27 cellular contexts compared by ENCODE assay signal in genomic region chr5:2499917-2500316, GRCh38.
"Had no signal": no experiment of that assay in that cellular context is flagged by ENCODE, and none has a peak within 500 bp of the region (broad histone marks: within the 10 kb centered on the region; RNA-seq: fewer than 3 reads in every experiment).

No MANE protein-coding gene starts in this region.

- H3K36me3 ChIP-seq: colonic mucosa, esophagus muscularis mucosa, esophagus squamous epithelium, gastrocnemius medialis, gastroesophageal sphincter, heart left ventricle, heart right ventricle had no signal

- ATAC-seq: effector memory CD8-positive, alpha-beta T cell; esophagus mucosa; foreskin keratinocyte; gastrocnemius medialis; gastroesophageal sphincter; heart left ventricle; heart right ventricle had no signal

- H3K9me3 ChIP-seq: colonic mucosa had no signal

- H3K27ac ChIP-seq: colonic mucosa, coronary artery, dorsolateral prefrontal cortex, epithelial cell of prostate, esophagus muscularis mucosa, esophagus squamous epithelium, foreskin keratinocyte, gastrocnemius medialis, gastroesophageal sphincter, heart left ventricle, heart right ventricle had no signal

- H3K4me1 ChIP-seq: colonic mucosa, esophagus muscularis mucosa, esophagus squamous epithelium, foreskin keratinocyte, gastrocnemius medialis, gastroesophageal sphincter, heart left ventricle, heart right ventricle had no signal

- H3K4me3 ChIP-seq: colonic mucosa, coronary artery, dorsolateral prefrontal cortex, esophagus muscularis mucosa, esophagus squamous epithelium, gastrocnemius medialis, gastroesophageal sphincter, heart left ventricle, heart right ventricle had no signal

- DNase-seq: colonic mucosa; cortex of kidney; dermis blood vessel endothelial cell; dorsolateral prefrontal cortex; effector CD4-positive, alpha-beta T cell; effector CD8-positive, alpha-beta T cell; effector memory CD4-positive, alpha-beta T cell; effector memory CD8-positive, alpha-beta T cell; endodermal cell; erythroblast; esophagus squamous epithelium; foreskin fibroblast; foreskin keratinocyte; foreskin melanocyte; gastrocnemius medialis; glutamatergic neuron; head of caudate nucleus; heart left ventricle; heart right ventricle had no signal

- FAIRE-seq: colon, endometrium, endothelial cell of umbilical vein had no signal
